Comparison of ENCODE assay signal across 24 cellular contexts in genomic region chr20:16283978-16284377, GRCh38.
DNase-seq lines count a peak whose midpoint lies in the region; ATAC-seq, FAIRE-seq and TF ChIP-seq lines count a peak whose summit lies in the region.
"Had no signal": no experiment of that assay in that cellular context is flagged by ENCODE, and none has a peak within 500 bp of the region (broad histone marks: within the 10 kb centered on the region; RNA-seq: fewer than 3 reads in every experiment).

No MANE protein-coding gene starts in this region.

- peak; percentile 79 for FAIRE-seq in islet of Langerhans (lab: Jason Lieb, UNC)
- FAIRE-seq: pancreas, urothelium cell line had no signal

- no peak overlapping the region for H3K4me3 ChIP-seq in LNCaP clone FGC (ENCODE audit: low read depth, low read length)
- H3K4me3 ChIP-seq: dorsolateral prefrontal cortex, GM23338, pancreas had no signal

- no peak for ATAC-seq in GM21390 (IDR thresholded peaks at IDR 0.05; ENCODE audit: unreplicated experiment)
- no peak for ATAC-seq in HG03342 (IDR thresholded peaks at IDR 0.05; ENCODE audit: unreplicated experiment)
- no peak for ATAC-seq in HG03108 (IDR thresholded peaks at IDR 0.05; ENCODE audit: unreplicated experiment)
- ATAC-seq: GM23338; SK-N-SH treated with all-trans-retinoic acid at 6 μM for 48 hours; stimulated activated effector memory CD8-positive, alpha-beta T cell treated with anti-CD3 and anti-CD28 coated beads, Interleukin-12 subunit alpha, Interleukin-12 subunit beta, amount 100 ng/mL, for 72 hours had no signal

- DNase-seq in LNCaP clone FGC (ENCODE audit: low read depth) (peak; percentile 51), posterior vena cava (ENCODE audit: low spot score) (peak; percentile 26), KG1 (lab: John Stamatoyannopoulos, UW) (no peak)
- DNase-seq: activated CD4-positive, alpha-beta T cell treated with anti-CD3 and anti-CD28 coated beads, Interleukin-2, amount 10 ng/mL, durations not matched to agents 7 days and 5 days; activated naive CD8-positive, alpha-beta T cell treated with anti-CD3 and anti-CD28 coated beads for 36 hours; CD4-positive, alpha-beta memory T cell; hippocampal formation; NCI-H1092 treated with DMSO at 0.1 percent for 48 hours; NCI-H2081 treated with DMSO at 0.1 percent for 48 hours; NCI-H524; pancreas; RPMI8226; stimulated activated CD4-positive, alpha-beta T cell treated with anti-CD3 and anti-CD28 coated beads, Interleukin-2, amount 100 ng/mL, for 24 hours had no signal

- intact Hi-C loops in posterior vena cava (cut with DNase I): no loop called here

- no peak for TF ChIP-seq CTCF in C4-2B (conservative IDR thresholded peaks at IDR 0.05)
- no peak for TF ChIP-seq CTCF in LNCaP clone FGC (IDR thresholded peaks at IDR 0.05; ENCODE audit: control insufficient read depth, extremely low read depth, insufficient read depth)

- H3K27ac ChIP-seq in C4-2B: peak overlapping the region; percentile 9; the same call in 1 of the 2 replicates
- H3K27ac ChIP-seq: pancreas, VCaP had no signal
